Comparison of ENCODE assay signal across 8 cellular contexts in genomic region chr11:119422505-119423416, GRCh38. TPM values are rescaled to one million over a fixed set of nuclear protein-coding genes. Genes with fewer than 3 reads are reported as not detected.
DNase-seq lines count a peak whose midpoint lies in the region; ATAC-seq lines count a peak whose summit lies in the region.

TSS of gene THY1 (minus strand) at chr11:119423172. CDS start at chr11:119420905, 2,267 bp downstream.

- no peak for ATAC-seq in activated naive CD4-positive, alpha-beta T cell treated with anti-CD3 and anti-CD28 coated beads, Interleukin-2, amount 50 U/mL, for 72 hours
- ATAC-seq in sciatic nerve = peak; percentile 50
- no peak for ATAC-seq in HG02884 (IDR thresholded peaks at IDR 0.05; ENCODE audit: unreplicated experiment)

- H3K36me3 Mint-ChIP-seq in activated naive CD4-positive, alpha-beta T cell treated with anti-CD3 and anti-CD28 coated beads for 36 hours (ENCODE audit: low read depth) = no peaks in the 10 kb centered on the region
- peaks cover 0 to 5% of the 10 kb centered on the region in 2 donors for H3K36me3 Mint-ChIP-seq in activated naive CD4-positive, alpha-beta T cell treated with anti-CD3 and anti-CD28 coated beads, Interleukin-2, amount 50 U/mL, for 72 hours

- peak within 1 kb of the TSS; percentile 44 for H3K4me3 Mint-ChIP-seq in activated naive CD4-positive, alpha-beta T cell treated with anti-CD3 and anti-CD28 coated beads for 36 hours

- DNase-seq in activated naive CD4-positive, alpha-beta T cell treated with anti-CD3 and anti-CD28 coated beads for 36 hours = peak; percentile 10
- no peak for DNase-seq in activated naive CD4-positive, alpha-beta T cell treated with anti-CD3 and anti-CD28 coated beads, Interleukin-2, amount 50 U/mL, for 72 hours (ENCODE audit: low spot score in 2 of 2)
- peak; percentile 4 for DNase-seq in activated T-helper 9 cell treated with anti-CD3 and anti-CD28 coated beads, Interleukin-2, amount 50 U/mL, for 16 hours (ENCODE audit: low read depth)
- DNase-seq in hypothalamus (lab: John Stamatoyannopoulos, UW) (peak in 36 of 51 donors; percentile 9 to 80 (median 47)), sciatic nerve (ENCODE audit: low spot score) (no peak), NCI-H2081 treated with DMSO at 0.1 percent for 48 hours (lab: John Stamatoyannopoulos, UW) (no peak), NCI-H187 (lab: John Stamatoyannopoulos, UW) (no peak)

- H3K27me3 Mint-ChIP-seq in activated naive CD4-positive, alpha-beta T cell treated with anti-CD3 and anti-CD28 coated beads for 36 hours (ENCODE audit: low read depth) = peaks cover 46% of the 10 kb centered on the region

- H3K27ac Mint-ChIP-seq in activated naive CD4-positive, alpha-beta T cell treated with anti-CD3 and anti-CD28 coated beads for 36 hours = no peak within 1 kb of the TSS
- H3K27ac Mint-ChIP-seq in activated naive CD4-positive, alpha-beta T cell treated with anti-CD3 and anti-CD28 coated beads, Interleukin-2, amount 50 U/mL, for 72 hours = no peak within 1 kb of the TSS

- peaks cover 13% of the 10 kb centered on the region for H3K4me1 Mint-ChIP-seq in activated naive CD4-positive, alpha-beta T cell treated with anti-CD3 and anti-CD28 coated beads for 36 hours (ENCODE audit: low read depth)

- intact Hi-C loops in activated naive CD4-positive, alpha-beta T cell treated with anti-CD3 and anti-CD28 coated beads for 36 hours (cut with micrococcal nuclease) = no loop called here
- intact Hi-C loops in sciatic nerve (cut with DNase I) = no loop called here

- CTCF ChIA-PET in activated naive CD4-positive, alpha-beta T cell treated with anti-CD3 and anti-CD28 coated beads for 36 hours (lab: Charles Lee) = interaction anchor here (0.6 to 1.5 kb wide), 4 partner anchors 9 to 1656 kb away, joined by 3 to 5 read pairs (median 3); no protein-coding TSS in a partner anchor

- H3K9me3 Mint-ChIP-seq in activated naive CD4-positive, alpha-beta T cell treated with anti-CD3 and anti-CD28 coated beads for 36 hours = no peaks in the 10 kb centered on the region
- no peaks in the 10 kb centered on the region for H3K9me3 Mint-ChIP-seq in activated naive CD4-positive, alpha-beta T cell treated with anti-CD3 and anti-CD28 coated beads, Interleukin-2, amount 50 U/mL, for 72 hours

RNA-seq across cellular contexts. Expression of gene THY1, which starts in this region (rescaled TPM):
- under 1 TPM; 0.07 to 0.17 TPM for total RNA-seq in activated naive CD4-positive, alpha-beta T cell treated with anti-CD3 and anti-CD28 coated beads for 36 hours
- not detected for total RNA-seq in activated naive CD4-positive, alpha-beta T cell treated with anti-CD3 and anti-CD28 coated beads, Interleukin-2, amount 50 U/mL, for 72 hours
- 3.8 TPM for total RNA-seq in sciatic nerve

Comparison
In these comparisons a context has a peak if more than half of its experiments do, and no peak if none do; other contexts are left out.
1. Peak in DNase-seq in activated naive CD4-positive, alpha-beta T cell treated with anti-CD3 and anti-CD28 coated beads for 36 hours; RNA of the gene not detected or under 1 TPM.
2. DNase-seq: peak in activated T-helper 9 cell treated with anti-CD3 and anti-CD28 coated beads, Interleukin-2, amount 50 U/mL, for 16 hours (single experiment) and hypothalamus (36 of 51); none in activated naive CD4-positive, alpha-beta T cell treated with anti-CD3 and anti-CD28 coated beads, Interleukin-2, amount 50 U/mL, for 72 hours (0 of 2), sciatic nerve (single experiment), NCI-H2081 treated with DMSO at 0.1 percent for 48 hours (single experiment) and NCI-H187 (0 of 2).